Comparison of ENCODE assay signal across 16 cellular contexts in genomic region chr7:30180718-30181117, GRCh38.
"Had no signal": no experiment of that assay in that cellular context is flagged by ENCODE, and none has a peak within 500 bp of the region (broad histone marks: within the 10 kb centered on the region; RNA-seq: fewer than 3 reads in every experiment).

No MANE protein-coding gene starts in this region.

- H3K4me2 ChIP-seq: neural progenitor cell had no signal

- H2AFZ ChIP-seq: neural progenitor cell had no signal

- H3K9me3 ChIP-seq: ovary had no signal

- H3K9me3 Mint-ChIP-seq: activated CD4-positive, alpha-beta T cell treated with anti-CD3 and anti-CD28 coated beads, Interleukin-2, amount 10 ng/mL, durations not matched to agents 24 days and 14 days; activated T-cell treated with anti-CD3 and anti-CD28 coated beads, Interleukin-2, amount 50 U/mL, for 72 hours; T-helper 2 cell treated with Interferon-gamma antibody and Interleukin-4, amounts not matched to agents 5 μg/mL and 100 μg/mL, for 36 hours had no signal

- H3K27ac Mint-ChIP-seq: activated B cell treated with CpG ODN at 0.5 μM for 24 hours; activated CD4-positive, alpha-beta T cell treated with anti-CD3 and anti-CD28 coated beads, Interleukin-2, amount 10 ng/mL, durations not matched to agents 24 days and 14 days; activated CD8-positive, alpha-beta T cell treated with anti-CD3 and anti-CD28 coated beads, Interleukin-2, amount 10 ng/mL, durations not matched to agents 7 days and 5 days; activated naive CD8-positive, alpha-beta T cell; activated T-cell treated with anti-CD3 and anti-CD28 coated beads, Interleukin-2, amount 50 U/mL, for 72 hours; neural progenitor cell; T-helper 2 cell treated with Interferon-gamma antibody and Interleukin-4, amounts not matched to agents 5 μg/mL and 100 μg/mL, for 36 hours had no signal

- H3K4me3 Mint-ChIP-seq: activated B cell treated with CpG ODN at 0.5 μM for 24 hours; activated CD4-positive, alpha-beta T cell treated with anti-CD3 and anti-CD28 coated beads, Interleukin-2, amount 10 ng/mL, durations not matched to agents 24 days and 14 days; activated CD8-positive, alpha-beta T cell treated with anti-CD3 and anti-CD28 coated beads, Interleukin-2, amount 10 ng/mL, durations not matched to agents 7 days and 5 days; activated naive CD8-positive, alpha-beta T cell; activated T-cell treated with anti-CD3 and anti-CD28 coated beads, Interleukin-2, amount 50 U/mL, for 72 hours; neural progenitor cell; T-helper 2 cell treated with Interferon-gamma antibody and Interleukin-4, amounts not matched to agents 5 μg/mL and 100 μg/mL, for 36 hours had no signal

- H3K9ac ChIP-seq: neural progenitor cell had no signal

- H3K36me3 Mint-ChIP-seq: activated naive CD8-positive, alpha-beta T cell; naive B cell; neural progenitor cell had no signal

- H3K36me3 ChIP-seq: brain microvascular endothelial cell, neural progenitor cell, ovary had no signal

- H3K27me3 ChIP-seq: brain microvascular endothelial cell, neural progenitor cell, ovary had no signal

- DNase-seq: activated B cell treated with CpG ODN at 0.5 μM for 24 hours; activated CD4-positive, alpha-beta T cell treated with anti-CD3 and anti-CD28 coated beads, Interleukin-2, amount 10 ng/mL, durations not matched to agents 24 days and 14 days; activated CD8-positive, alpha-beta memory T cell treated with anti-CD3 and anti-CD28 coated beads, Interleukin-2, amount 50 U/mL, for 48 hours; activated CD8-positive, alpha-beta T cell treated with anti-CD3 and anti-CD28 coated beads, Interleukin-2, amount 10 ng/mL, durations not matched to agents 7 days and 5 days; activated gamma-delta T cell treated with Interleukin-2 at 50 U/mL for 16 hours; activated T-cell treated with anti-CD3 and anti-CD28 coated beads, Interleukin-2, amount 50 U/mL, for 72 hours; amniotic stem cell; brain microvascular endothelial cell; midbrain; naive B cell; ovary; stimulated activated naive CD4-positive, alpha-beta T cell treated with Interleukin-2 at 50 U/mL for 16 hours had no signal

- H3K4me3 ChIP-seq: neural progenitor cell, ovary had no signal

- H3K27me3 Mint-ChIP-seq: activated B cell treated with CpG ODN at 0.5 μM for 24 hours; activated CD4-positive, alpha-beta T cell treated with anti-CD3 and anti-CD28 coated beads, Interleukin-2, amount 10 ng/mL, durations not matched to agents 24 days and 14 days; activated naive CD8-positive, alpha-beta T cell; naive B cell had no signal

- H3K4me1 ChIP-seq: neural progenitor cell had no signal

- H3K27ac ChIP-seq: brain microvascular endothelial cell, neural progenitor cell, ovary had no signal

- ATAC-seq: activated CD8-positive, alpha-beta T cell treated with anti-CD3 and anti-CD28 coated beads, Interleukin-2, amount 10 ng/mL, durations not matched to agents 7 days and 5 days; activated T-cell treated with anti-CD3 and anti-CD28 coated beads, Interleukin-2, amount 50 U/mL, for 72 hours; left lobe of liver had no signal
